ENCODE assay signal across 8 cellular contexts in genomic region chr2:73925853-73926492, GRCh38. TPM values are rescaled to one million over a fixed set of nuclear protein-coding genes. Genes with fewer than 3 reads are reported as not detected.
A peak's percentile ranks its signal among the peaks of the same experiment; 100 is the strongest.
DNase-seq lines count a peak whose midpoint lies in the region; ATAC-seq and TF ChIP-seq lines count a peak whose summit lies in the region.

No MANE protein-coding gene starts in this region.

- H3K4me1 Mint-ChIP-seq in MCF 10A (ENCODE audit: insufficient read depth, unreplicated experiment), result peaks cover 40% of the 10 kb centered on the region

- H3K27me3 Mint-ChIP-seq in MCF 10A (ENCODE audit: insufficient read depth, unreplicated experiment), result no peaks in the 10 kb centered on the region

- no peak for ATAC-seq in GM21717 (IDR thresholded peaks at IDR 0.05; ENCODE audit: unreplicated experiment)

- H3K9me3 Mint-ChIP-seq in MCF 10A (ENCODE audit: unreplicated experiment), result no peaks in the 10 kb centered on the region

- H3K36me3 ChIP-seq in BJ (ENCODE audit: control insufficient read depth, insufficient read depth, low read length) (no peaks in the 10 kb centered on the region), muscle layer of colon (ENCODE audit: insufficient read depth, low read length) (no peaks in the 10 kb centered on the region)

- CTCF ChIA-PET in BJ (lab: Yijun Ruan, JAX) (interaction anchor here (0.6 kb wide), 1 partner anchor 209 kb away, joined by 3 read pairs; no protein-coding TSS in a partner anchor), MCF 10A (lab: Yijun Ruan, JAX) (interaction anchor here (0.7 kb wide), 1 partner anchor 15 kb away, joined by 3 read pairs; no protein-coding TSS in a partner anchor)

- no peak for TF ChIP-seq CTCF in BJ (IDR thresholded peaks at IDR 0.05; ENCODE audit: insufficient read depth, low read depth, low read length)
- TF ChIP-seq CTCF in MCF 10A (IDR thresholded peaks at IDR 0.05; ENCODE audit: unreplicated experiment), result no peak

- DNase-seq in BJ (ENCODE audit: low read depth) (no peak), MCF 10A (ENCODE audit: unreplicated experiment) (peak; percentile 85), NCI-H128 (lab: John Stamatoyannopoulos, UW; ENCODE audit: unreplicated experiment) (no peak), globus pallidus (ENCODE audit: low spot score) (no peak), putamen (ENCODE audit: low spot score) (no peak)
- DNase-seq in Jurkat, Clone E6-1 (ENCODE audit: low read depth, low spot score), result no peak

- intact Hi-C loops in MCF 10A (cut with micrococcal nuclease), result loop anchor here (2.0 kb wide), 1 partner anchor 95 kb away; no protein-coding TSS in a partner anchor

- H3K4me3 Mint-ChIP-seq in MCF 10A (ENCODE audit: unreplicated experiment), result peak overlapping the region; percentile 85

- H3K27me3 ChIP-seq in BJ (ENCODE audit: control insufficient read depth, insufficient read depth, low read length) (peaks cover 8% of the 10 kb centered on the region), muscle layer of colon (ENCODE audit: control insufficient read depth in 1 of 2, insufficient read depth in 2 of 2, low read length in 2 of 2) (no peaks in the 10 kb centered on the region)

- H3K36me3 Mint-ChIP-seq in MCF 10A (ENCODE audit: insufficient read depth, unreplicated experiment), result peaks cover 5% of the 10 kb centered on the region

- peak overlapping the region; percentile 95 for H3K27ac ChIP-seq in muscle layer of colon (ENCODE audit: low read depth, low read length)

- POLR2A ChIA-PET in BJ (lab: Charles Lee), result no interaction called here
- POLR2A ChIA-PET in MCF 10A (lab: Yijun Ruan, JAX), result interaction anchor here (0.7 to 1.7 kb wide), 16 partner anchors 8 to 604 kb away, joined by 3 to 7 read pairs (median 5); partner anchors contain the start of genes AUP1, HTRA2, MOB1A and STAMBP

- TSS peak; percentile 97 for BruUV-seq in MCF 10A (replicated peaks; lab: Mats Ljungman, UMichigan)

- H3K27ac Mint-ChIP-seq in MCF 10A (ENCODE audit: low read depth, unreplicated experiment), result peak overlapping the region; percentile 97

- peaks cover 24% of the 10 kb centered on the region for H3K4me1 ChIP-seq in muscle layer of colon (ENCODE audit: insufficient read depth, low read length)

- no peaks in the 10 kb centered on the region for H3K9me3 ChIP-seq in muscle layer of colon (ENCODE audit: low read length)

- peak overlapping the region; percentile 21 for H3K9ac ChIP-seq in muscle layer of colon (ENCODE audit: low read length)

- H3K4me3 ChIP-seq in BJ (ENCODE audit: low read depth, low read length) (peak overlapping the region; percentile 81), muscle layer of colon (ENCODE audit: low read depth in 1 of 2, low read length in 2 of 2) (peak overlapping the region in 1 of 2 donors; percentile 89)
- peak overlapping the region; percentile 78 for H3K4me3 ChIP-seq in Jurkat, Clone E6-1 (ENCODE audit: low read length)

RNA-seq across cellular contexts. Expression of gene DGUOK, which starts 0.7 kb away (rescaled TPM):
- polyA plus RNA-seq in BJ (2011; rRNA removed), result 76.6 and 79.8 TPM in 2 replicates
- polyA minus RNA-seq in BJ (2011; rRNA and poly(A)+ RNA removed), result 15.7 and 17.9 TPM in 2 replicates
- polyA plus RNA-seq in Jurkat, Clone E6-1 (2012; ENCODE audit: insufficient read depth, insufficient read length), result 166 TPM
- 74.4 and 92.3 TPM in 2 replicates for total RNA-seq in MCF 10A (2022)

RNA-seq across cellular contexts. Expression of gene ACTG2, which starts 33.2 kb away (rescaled TPM):
- polyA plus RNA-seq in BJ (2011; rRNA removed), result 43.8 and 81.3 TPM in 2 replicates
- polyA minus RNA-seq in BJ (2011; rRNA and poly(A)+ RNA removed), result 68.0 and 87.5 TPM in 2 replicates
- 60.6 TPM for polyA plus RNA-seq in Jurkat, Clone E6-1 (2012; ENCODE audit: insufficient read depth, insufficient read length)
- total RNA-seq in MCF 10A (2022), result not detected in 2 replicates

RNA-seq across cellular contexts. Expression of gene TET3, which starts 58.7 kb away (rescaled TPM):
- polyA plus RNA-seq in BJ (2011; rRNA removed), result 2.1 and 2.6 TPM in 2 replicates
- 5.2 and 6.2 TPM in 2 replicates for polyA minus RNA-seq in BJ (2011; rRNA and poly(A)+ RNA removed)
- 7.7 TPM for polyA plus RNA-seq in Jurkat, Clone E6-1 (2012; ENCODE audit: insufficient read depth, insufficient read length)
- total RNA-seq in MCF 10A (2022), result 15.0 and 17.5 TPM in 2 replicates
